Comparison of ENCODE assay signal across 22 cellular contexts in the genomic region with DNA sequence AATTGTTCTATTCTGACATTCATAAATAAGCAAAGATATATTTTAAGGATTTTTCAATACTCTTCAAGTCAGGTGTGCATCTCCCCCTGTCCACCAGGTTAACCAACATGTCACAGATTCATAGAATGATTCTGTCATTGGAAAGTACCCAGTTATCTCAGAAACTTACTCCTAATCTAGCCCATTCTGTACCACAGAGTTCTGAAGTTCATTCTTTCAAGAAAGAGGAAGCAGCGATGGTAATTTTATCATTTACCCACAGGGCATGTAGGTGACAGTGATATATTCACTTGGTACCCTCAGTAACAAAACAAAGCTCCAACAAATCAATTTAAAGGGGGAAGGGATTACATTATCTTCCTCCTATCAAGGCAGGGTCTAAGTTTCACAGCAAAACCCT. TPM values are rescaled to one million over a fixed set of nuclear protein-coding genes. Genes with fewer than 3 reads are reported as not detected.
DNase-seq lines count a peak whose midpoint lies in the region; ATAC-seq and TF ChIP-seq lines count a peak whose summit lies in the region.
"Had no signal": no experiment of that assay in that cellular context is flagged by ENCODE, and none has a peak within 500 bp of the region (broad histone marks: within the 10 kb centered on the region; RNA-seq: fewer than 3 reads in every experiment).

No MANE protein-coding gene starts in this region.

- H3K4me1 Mint-ChIP-seq in stimulated activated naive CD8-positive, alpha-beta T cell treated with anti-CD3 and anti-CD28 coated beads, Interleukin-15, amount 100 ng/mL, for 72 hours, result no peaks in the 10 kb centered on the region
- H3K4me1 Mint-ChIP-seq in activated CD4-positive, alpha-beta T cell treated with anti-CD3 and anti-CD28 coated beads, Interleukin-2, amount 10 ng/mL, durations not matched to agents 7 days and 5 days, result no peaks in the 10 kb centered on the region
- H3K4me1 Mint-ChIP-seq: activated CD4-positive, alpha-beta T cell treated with anti-CD3 and anti-CD28 coated beads for 36 hours had no signal

- H3K27me3 Mint-ChIP-seq in stimulated activated naive CD8-positive, alpha-beta T cell treated with anti-CD3 and anti-CD28 coated beads, Interleukin-15, amount 100 ng/mL, for 72 hours, result peaks cover 9% of the 10 kb centered on the region
- no peaks in the 10 kb centered on the region for H3K27me3 Mint-ChIP-seq in activated CD4-positive, alpha-beta T cell treated with anti-CD3 and anti-CD28 coated beads, Interleukin-2, amount 10 ng/mL, durations not matched to agents 7 days and 5 days

- no peaks in the 10 kb centered on the region for H3K36me3 Mint-ChIP-seq in activated CD4-positive, alpha-beta T cell treated with anti-CD3 and anti-CD28 coated beads, Interleukin-2, amount 10 ng/mL, durations not matched to agents 7 days and 5 days (ENCODE audit: low read depth)
- H3K36me3 Mint-ChIP-seq: natural killer cell treated with Interleukin-12 subunit alpha and Interleukin-12 subunit beta and Interleukin-15 and Interleukin-18, amount 100 ng/mL, for 72 hours had no signal

- no peak overlapping the region for H3K27ac ChIP-seq in MM.1S (ENCODE audit: low read length)
- H3K27ac ChIP-seq: ascending aorta, BLaER1, spleen, transverse colon had no signal

- no peaks in the 10 kb centered on the region for H3K36me3 ChIP-seq in MM.1S (replicated peaks; ENCODE audit: insufficient read depth, low read length)
- H3K36me3 ChIP-seq: ascending aorta, BLaER1, spleen, transverse colon had no signal

- H3K4me2 ChIP-seq in MM.1S (ENCODE audit: low read depth, low read length), result no peak overlapping the region
- H3K4me2 ChIP-seq: BLaER1 had no signal

- no peaks in the 10 kb centered on the region for H3K79me2 ChIP-seq in MM.1S (ENCODE audit: low read length)

- H3K4me3 ChIP-seq in MM.1S (ENCODE audit: low read length), result no peak overlapping the region
- H3K4me3 ChIP-seq: ascending aorta, BLaER1, spleen, transverse colon had no signal

- ATAC-seq in stimulated activated naive CD8-positive, alpha-beta T cell treated with anti-CD3 and anti-CD28 coated beads, Interleukin-15, amount 100 ng/mL, for 72 hours, result peak; percentile 18
- ATAC-seq in stimulated activated naive CD8-positive, alpha-beta T cell treated with anti-CD3 and anti-CD28 coated beads, Interleukin-15, Interleukin-2, amounts not matched to agents 100 U/mL and 50 U/mL, for 24 hours, result no peak
- peak; percentile 59 for ATAC-seq in HG02943 (IDR thresholded peaks at IDR 0.05; ENCODE audit: low read depth, unreplicated experiment)
- ATAC-seq: activated CD4-positive, alpha-beta T cell treated with anti-CD3 and anti-CD28 coated beads for 36 hours; natural killer cell treated with Interleukin-12 subunit alpha and Interleukin-12 subunit beta and Interleukin-15 and Interleukin-18, amount 100 ng/mL, for 72 hours; PC-3 had no signal

- no peak overlapping the region for H3K4me3 Mint-ChIP-seq in stimulated activated naive CD8-positive, alpha-beta T cell treated with anti-CD3 and anti-CD28 coated beads, Interleukin-15, amount 100 ng/mL, for 72 hours
- H3K4me3 Mint-ChIP-seq in activated CD4-positive, alpha-beta T cell treated with anti-CD3 and anti-CD28 coated beads, Interleukin-2, amount 10 ng/mL, durations not matched to agents 7 days and 5 days, result no peak overlapping the region
- H3K4me3 Mint-ChIP-seq: activated CD4-positive, alpha-beta T cell treated with anti-CD3 and anti-CD28 coated beads for 36 hours; natural killer cell treated with Interleukin-12 subunit alpha and Interleukin-12 subunit beta and Interleukin-15 and Interleukin-18, amount 100 ng/mL, for 72 hours had no signal

- TF ChIP-seq CTCF in MM.1S (IDR thresholded peaks at IDR 0.05; ENCODE audit: low read length), result no peak

- peaks cover 0 to 15% of the 10 kb centered on the region in 2 donors for H3K9me3 Mint-ChIP-seq in stimulated activated naive CD8-positive, alpha-beta T cell treated with anti-CD3 and anti-CD28 coated beads, Interleukin-15, amount 100 ng/mL, for 72 hours
- H3K9me3 Mint-ChIP-seq in activated CD4-positive, alpha-beta T cell treated with anti-CD3 and anti-CD28 coated beads, Interleukin-2, amount 10 ng/mL, durations not matched to agents 7 days and 5 days, result peaks cover 10% of the 10 kb centered on the region
- H3K9me3 Mint-ChIP-seq: natural killer cell treated with Interleukin-12 subunit alpha and Interleukin-12 subunit beta and Interleukin-15 and Interleukin-18, amount 100 ng/mL, for 72 hours had no signal

- no peaks in the 10 kb centered on the region for H3F3A ChIP-seq in MM.1S (ENCODE audit: insufficient read depth, low read length)

- H4K20me1 ChIP-seq in MM.1S (ENCODE audit: insufficient read depth, low read length), result no peaks in the 10 kb centered on the region
- H4K20me1 ChIP-seq: BLaER1 had no signal

- no peaks in the 10 kb centered on the region for H3K9me3 ChIP-seq in MM.1S (replicated peaks; ENCODE audit: insufficient read depth, low read length)
- H3K9me3 ChIP-seq: ascending aorta, BLaER1, transverse colon had no signal

- DNase-seq in stimulated activated naive CD8-positive, alpha-beta T cell treated with anti-CD3 and anti-CD28 coated beads, Interleukin-15, amount 100 ng/mL, for 72 hours, result no peak
- DNase-seq in stimulated activated naive CD8-positive, alpha-beta T cell treated with anti-CD3 and anti-CD28 coated beads, Interleukin-15, Interleukin-2, amounts not matched to agents 100 U/mL and 50 U/mL, for 24 hours, result no peak
- DNase-seq in MM.1S (peak; percentile 38), NCI-H446 (lab: John Stamatoyannopoulos, UW) (no peak), T1000 (lab: John Stamatoyannopoulos, UW) (no peak)
- DNase-seq in activated CD4-positive, alpha-beta T cell treated with anti-CD3 and anti-CD28 coated beads, Interleukin-2, amount 10 ng/mL, durations not matched to agents 7 days and 5 days, result no peak
- no peak for DNase-seq in stimulated activated naive CD4-positive, alpha-beta T cell (lab: John Stamatoyannopoulos, UW)
- DNase-seq: activated CD4-positive, alpha-beta T cell treated with anti-CD3 and anti-CD28 coated beads for 36 hours; activated naive CD4-positive, alpha-beta T cell treated with Interleukin-2 at 50 U/mL for 16 hours; IMR-90; NCI-H1930; NCI-H510A treated with DMSO at 0.1 percent for 48 hours; PC-3; spleen; transverse colon had no signal

- no peaks in the 10 kb centered on the region for H3K27me3 ChIP-seq in MM.1S (replicated peaks; ENCODE audit: insufficient read depth, low read length)
- H3K27me3 ChIP-seq: ascending aorta, BLaER1, spleen, transverse colon had no signal

- H2AFZ ChIP-seq in MM.1S (ENCODE audit: low read length), result no peak overlapping the region

- POLR2A ChIA-PET in activated CD4-positive, alpha-beta T cell treated with anti-CD3 and anti-CD28 coated beads, Interleukin-2, amount 10 ng/mL, durations not matched to agents 7 days and 5 days (lab: Charles Lee), result no interaction called here

- CTCF ChIA-PET in activated CD4-positive, alpha-beta T cell treated with anti-CD3 and anti-CD28 coated beads, Interleukin-2, amount 10 ng/mL, durations not matched to agents 7 days and 5 days (lab: Charles Lee), result no interaction called here

- no peak overlapping the region for H3K9ac ChIP-seq in MM.1S (ENCODE audit: low read length)
- H3K9ac ChIP-seq: BLaER1 had no signal

- no peak overlapping the region for H3K27ac Mint-ChIP-seq in stimulated activated naive CD8-positive, alpha-beta T cell treated with anti-CD3 and anti-CD28 coated beads, Interleukin-15, amount 100 ng/mL, for 72 hours
- no peak overlapping the region for H3K27ac Mint-ChIP-seq in activated CD4-positive, alpha-beta T cell treated with anti-CD3 and anti-CD28 coated beads, Interleukin-2, amount 10 ng/mL, durations not matched to agents 7 days and 5 days
- H3K27ac Mint-ChIP-seq: activated CD4-positive, alpha-beta T cell treated with anti-CD3 and anti-CD28 coated beads for 36 hours; natural killer cell treated with Interleukin-12 subunit alpha and Interleukin-12 subunit beta and Interleukin-15 and Interleukin-18, amount 100 ng/mL, for 72 hours had no signal

- no peaks in the 10 kb centered on the region for H3K4me1 ChIP-seq in MM.1S (ENCODE audit: low read length)
- H3K4me1 ChIP-seq: ascending aorta, BLaER1, spleen, transverse colon had no signal

- no peaks in the 10 kb centered on the region for H3K9me2 ChIP-seq in MM.1S (replicated peaks; ENCODE audit: insufficient read depth, low read length)

RNA-seq across cellular contexts. Expression of a gene that starts 18.9 kb away (rescaled TPM):
- total RNA-seq in activated CD4-positive, alpha-beta T cell treated with anti-CD3 and anti-CD28 coated beads, Interleukin-2, amount 10 ng/mL, durations not matched to agents 7 days and 5 days, result under 1 TPM in 1 of 2 experiments, not detected in 1; 0.33 TPM
- total RNA-seq: endothelial cell of umbilical vein; fibroblast of villous mesenchyme; IMR-90; PC-3; T-helper 2 cell treated with Interferon-gamma antibody and Interleukin-4, amounts not matched to agents 100 ng/mL and 5 ng/mL, for 36 hours had no signal
